10 cellular contexts compared by ENCODE assay signal in the genomic region with DNA sequence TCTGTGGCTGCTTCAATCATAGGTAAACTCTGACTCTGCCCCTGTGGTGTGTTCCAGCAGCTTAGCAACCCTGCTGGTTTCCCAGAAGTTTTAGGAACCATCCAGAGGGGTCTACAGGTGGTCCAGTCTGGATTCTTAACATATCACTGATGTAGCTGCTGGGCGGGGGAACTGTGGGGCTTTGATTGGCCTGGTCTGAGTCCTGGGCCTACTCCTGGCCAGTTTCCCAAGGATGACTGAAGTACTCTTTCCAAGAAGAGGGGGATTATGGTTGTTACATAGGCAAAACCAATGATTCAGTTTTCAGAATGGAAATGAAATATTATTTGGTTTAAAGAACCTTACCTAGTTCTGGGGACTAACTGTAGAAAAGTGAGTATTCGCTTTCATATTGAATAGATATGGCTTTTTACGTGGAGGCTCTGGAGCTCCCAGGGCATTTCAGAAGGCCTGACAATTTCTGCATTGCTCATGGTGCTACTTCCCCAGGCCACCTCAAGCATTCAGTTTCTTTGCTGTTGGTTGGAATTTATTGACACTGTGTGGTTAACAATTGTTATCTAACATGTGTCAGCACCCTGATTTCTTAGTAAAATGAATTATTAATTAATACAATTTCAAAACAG.
"Had no signal": no experiment of that assay in that cellular context is flagged by ENCODE, and none has a peak within 500 bp of the region (broad histone marks: within the 10 kb centered on the region; RNA-seq: fewer than 3 reads in every experiment).

No MANE protein-coding gene starts in this region.

- H3K4me3 ChIP-seq: ascending aorta, esophagus muscularis mucosa, heart left ventricle, upper lobe of left lung had no signal

- H3K27me3 ChIP-seq: ascending aorta, esophagus muscularis mucosa, foreskin keratinocyte, heart left ventricle, upper lobe of left lung had no signal

- H3K27me3 Mint-ChIP-seq: stimulated activated memory B cell treated with anti-CD40 and anti-IgM and Interleukin-4, amounts not matched to agents 10 μg/mL and 1 μg/mL and 100 μg/mL, for 72 hours had no signal

- H3K9me3 ChIP-seq: ascending aorta, esophagus muscularis mucosa, heart left ventricle, upper lobe of left lung had no signal

- H3K4me1 ChIP-seq: foreskin keratinocyte had no signal

- H3K4me1 Mint-ChIP-seq: activated naive CD8-positive, alpha-beta T cell treated with anti-CD3 and anti-CD28 coated beads, Interleukin-2, amount 10 ng/mL, durations not matched to agents 7 days and 5 days had no signal

- H3K36me3 Mint-ChIP-seq: activated naive CD8-positive, alpha-beta T cell treated with anti-CD3 and anti-CD28 coated beads, Interleukin-2, amount 10 ng/mL, durations not matched to agents 7 days and 5 days had no signal

- ATAC-seq: activated T-cell treated with anti-CD3 and anti-CD28 coated beads, Interleukin-2, amount 50 U/mL, for 4 hours; foreskin keratinocyte; heart left ventricle; right cardiac atrium; stimulated activated memory B cell treated with anti-CD40 and anti-IgM and Interleukin-4, amounts not matched to agents 10 μg/mL and 1 μg/mL and 100 μg/mL, for 72 hours had no signal

- H3K27ac ChIP-seq: foreskin keratinocyte, upper lobe of left lung had no signal

- H3K27ac Mint-ChIP-seq: activated naive CD8-positive, alpha-beta T cell treated with anti-CD3 and anti-CD28 coated beads, Interleukin-2, amount 10 ng/mL, durations not matched to agents 7 days and 5 days; stimulated activated memory B cell treated with anti-CD40 and anti-IgM and Interleukin-4, amounts not matched to agents 10 μg/mL and 1 μg/mL and 100 μg/mL, for 72 hours had no signal

- DNase-seq: activated naive CD8-positive, alpha-beta T cell treated with anti-CD3 and anti-CD28 coated beads, Interleukin-2, amount 10 ng/mL, durations not matched to agents 7 days and 5 days; activated T-cell treated with anti-CD3 and anti-CD28 coated beads, Interleukin-2, amount 50 U/mL, for 4 hours; foreskin keratinocyte; right cardiac atrium; small intestine; upper lobe of left lung had no signal

- H3K9me3 Mint-ChIP-seq: activated naive CD8-positive, alpha-beta T cell treated with anti-CD3 and anti-CD28 coated beads, Interleukin-2, amount 10 ng/mL, durations not matched to agents 7 days and 5 days; activated T-cell treated with anti-CD3 and anti-CD28 coated beads, Interleukin-2, amount 50 U/mL, for 4 hours; stimulated activated memory B cell treated with anti-CD40 and anti-IgM and Interleukin-4, amounts not matched to agents 10 μg/mL and 1 μg/mL and 100 μg/mL, for 72 hours had no signal

- H3K4me3 Mint-ChIP-seq: activated naive CD8-positive, alpha-beta T cell treated with anti-CD3 and anti-CD28 coated beads, Interleukin-2, amount 10 ng/mL, durations not matched to agents 7 days and 5 days; activated T-cell treated with anti-CD3 and anti-CD28 coated beads, Interleukin-2, amount 50 U/mL, for 4 hours; stimulated activated memory B cell treated with anti-CD40 and anti-IgM and Interleukin-4, amounts not matched to agents 10 μg/mL and 1 μg/mL and 100 μg/mL, for 72 hours had no signal
